20 cellular contexts compared by ENCODE assay signal in genomic region chr5:114358329-114358728, GRCh38. TPM values are rescaled to one million over a fixed set of nuclear protein-coding genes. Genes with fewer than 3 reads are reported as not detected.
DNase-seq lines count a peak whose midpoint lies in the region; ATAC-seq and TF ChIP-seq lines count a peak whose summit lies in the region.
"Had no signal": no experiment of that assay in that cellular context is flagged by ENCODE, and none has a peak within 500 bp of the region (broad histone marks: within the 10 kb centered on the region; RNA-seq: fewer than 3 reads in every experiment).

No MANE protein-coding gene starts in this region.

- POLR2A ChIA-PET in BJ (lab: Charles Lee) = no interaction called here

- H3K4me3 Mint-ChIP-seq in HFFc6 = peak overlapping the region; percentile 89; the same call in 1 of the 2 replicates
- no peak overlapping the region for H3K4me3 Mint-ChIP-seq in activated naive CD4-positive, alpha-beta T cell treated with anti-CD3 and anti-CD28 coated beads, Interleukin-2, amount 10 ng/mL, durations not matched to agents 7 days and 5 days
- H3K4me3 Mint-ChIP-seq: activated T-helper 17 cell treated with anti-CD3 and anti-CD28 coated beads, Interleukin-2, amount 50 U/mL, for 72 hours; effector memory CD8-positive, alpha-beta T cell; stimulated activated naive CD8-positive, alpha-beta T cell treated with anti-CD3 and anti-CD28 coated beads, Interleukin-15, Interleukin-2, amounts not matched to agents 100 ng/mL and 50 ng/mL, for 24 hours had no signal

- H3K36me3 ChIP-seq in BJ (ENCODE audit: control insufficient read depth, insufficient read depth, low read length) (no peaks in the 10 kb centered on the region), right lobe of liver (no peaks in the 10 kb centered on the region), brain microvascular endothelial cell (replicated peaks) (no peaks in the 10 kb centered on the region)
- H3K36me3 ChIP-seq: heart right ventricle, lower lobe of right lung, pancreas, transverse colon had no signal

- H3K4me3 ChIP-seq in BJ (ENCODE audit: low read depth, low read length) = no peak overlapping the region
- no peak overlapping the region for H3K4me3 ChIP-seq in right lobe of liver
- no peak overlapping the region for H3K4me3 ChIP-seq in brain microvascular endothelial cell (ENCODE audit: low read depth, low read length)
- H3K4me3 ChIP-seq: heart right ventricle, lower lobe of right lung, pancreas, transverse colon had no signal

- H3K27me3 ChIP-seq in BJ (ENCODE audit: control insufficient read depth, insufficient read depth, low read length) (no peaks in the 10 kb centered on the region; the same call in 1 of the 2 replicates), right lobe of liver (no peaks in the 10 kb centered on the region), brain microvascular endothelial cell (replicated peaks) (peaks cover 35% of the 10 kb centered on the region)

- TF ChIP-seq POLR2A in right lobe of liver (IDR thresholded peaks at IDR 0.05) = no peak

- no peaks in the 10 kb centered on the region for H3K9me3 ChIP-seq in right lobe of liver
- H3K9me3 ChIP-seq: heart right ventricle, lower lobe of right lung, pancreas, transverse colon had no signal

- peaks cover 6% of the 10 kb centered on the region; the same call in 1 of the 2 replicates for H3K27me3 Mint-ChIP-seq in HFFc6 (ENCODE audit: insufficient read depth)
- peaks cover 37% of the 10 kb centered on the region for H3K27me3 Mint-ChIP-seq in activated naive CD4-positive, alpha-beta T cell treated with anti-CD3 and anti-CD28 coated beads, Interleukin-2, amount 10 ng/mL, durations not matched to agents 7 days and 5 days

- peaks cover 12% of the 10 kb centered on the region; the same call in 1 of the 2 replicates for H3K36me3 Mint-ChIP-seq in HFFc6 (ENCODE audit: low read depth)
- no peaks in the 10 kb centered on the region for H3K36me3 Mint-ChIP-seq in activated naive CD4-positive, alpha-beta T cell treated with anti-CD3 and anti-CD28 coated beads, Interleukin-2, amount 10 ng/mL, durations not matched to agents 7 days and 5 days

- H3K27ac ChIP-seq in VCaP = no peak overlapping the region
- no peak overlapping the region for H3K27ac ChIP-seq in right lobe of liver
- no peak overlapping the region for H3K27ac ChIP-seq in brain microvascular endothelial cell
- H3K27ac ChIP-seq: heart right ventricle, lower lobe of right lung, pancreas, transverse colon had no signal

- WGBS in right lobe of liver (ENCODE audit: insufficient coverage, low coverage, low lambda C conversion rate, missing lambda C conversion rate) = 43% methylated on average over 2 of the region's 2 CpGs

- in situ Hi-C loops in brain microvascular endothelial cell (cut with HindIII; ENCODE audit: low pct_ligation_motif_present, low sequenced_read_pairs) = no loop called here

- peak; percentile 28; the same call in 1 of the 2 replicates for TF ChIP-seq CTCF in BJ (IDR thresholded peaks at IDR 0.05; ENCODE audit: insufficient read depth, low read depth, low read length)
- peak; percentile 74 for TF ChIP-seq CTCF in HFFc6 (IDR thresholded peaks at IDR 0.05)
- TF ChIP-seq CTCF in VCaP (conservative IDR thresholded peaks at IDR 0.05) = peak; percentile 65
- TF ChIP-seq CTCF in right lobe of liver (IDR thresholded peaks at IDR 0.05) = peak; percentile 14 to 28 (median 25)
- no peak for TF ChIP-seq CTCF in brain microvascular endothelial cell (IDR thresholded peaks at IDR 0.05; ENCODE audit: low read depth, low read length, missing control alignments)

- CTCF ChIA-PET in BJ (lab: Yijun Ruan, JAX) = interaction anchor here (0.7 to 6.2 kb wide), 15 partner anchors 23 to 679 kb away, joined by 3 to 104 read pairs (median 4); no protein-coding TSS in a partner anchor
- CTCF ChIA-PET in activated naive CD4-positive, alpha-beta T cell treated with anti-CD3 and anti-CD28 coated beads, Interleukin-2, amount 10 ng/mL, durations not matched to agents 7 days and 5 days (lab: Charles Lee) = interaction anchor here (1.5 kb wide), 1 partner anchor 679 kb away, joined by 4 read pairs; no protein-coding TSS in a partner anchor

- H3K4me1 ChIP-seq in right lobe of liver = no peaks in the 10 kb centered on the region

- H3K9me3 Mint-ChIP-seq in HFFc6 = peaks cover 5% of the 10 kb centered on the region; the same call in 1 of the 2 replicates
- H3K9me3 Mint-ChIP-seq in activated naive CD4-positive, alpha-beta T cell treated with anti-CD3 and anti-CD28 coated beads, Interleukin-2, amount 10 ng/mL, durations not matched to agents 7 days and 5 days = no peaks in the 10 kb centered on the region
- H3K9me3 Mint-ChIP-seq: activated T-helper 17 cell treated with anti-CD3 and anti-CD28 coated beads, Interleukin-2, amount 50 U/mL, for 72 hours; effector memory CD8-positive, alpha-beta T cell; stimulated activated naive CD8-positive, alpha-beta T cell treated with anti-CD3 and anti-CD28 coated beads, Interleukin-15, Interleukin-2, amounts not matched to agents 100 ng/mL and 50 ng/mL, for 24 hours had no signal

- DNase-seq in BJ (ENCODE audit: low read depth) = no peak
- DNase-seq in HFFc6 = no peak
- DNase-seq in right lobe of liver = no peak
- no peak for DNase-seq in GM03348 (ENCODE audit: low spot score)
- DNase-seq in activated naive CD4-positive, alpha-beta T cell treated with anti-CD3 and anti-CD28 coated beads, Interleukin-2, amount 10 ng/mL, durations not matched to agents 7 days and 5 days = no peak
- no peak for DNase-seq in brain microvascular endothelial cell
- DNase-seq in activated naive CD4-positive, alpha-beta T cell treated with anti-CD3 and anti-CD28 coated beads, Interleukin-2, amount 50 U/mL, for 16 hours = no peak
- DNase-seq: activated CD4-positive, alpha-beta T cell treated with anti-CD3 and anti-CD28 coated beads for 48 hours; cerebellar nuclear complex; effector memory CD8-positive, alpha-beta T cell; EL; heart right ventricle; lower lobe of right lung; NCI-H1436 treated with DMSO at 0.1 percent for 48 hours; pancreas; transverse colon had no signal

- intact Hi-C loops in right lobe of liver (cut with DNase I) = no loop called here

- no peak for ATAC-seq in right lobe of liver
- ATAC-seq: activated T-helper 17 cell treated with anti-CD3 and anti-CD28 coated beads, Interleukin-2, amount 50 U/mL, for 72 hours; effector memory CD8-positive, alpha-beta T cell; heart right ventricle; lower lobe of right lung; pancreas had no signal

- H3K4me1 Mint-ChIP-seq in HFFc6 (ENCODE audit: low read depth) = peaks cover 49% of the 10 kb centered on the region
- H3K4me1 Mint-ChIP-seq in activated naive CD4-positive, alpha-beta T cell treated with anti-CD3 and anti-CD28 coated beads, Interleukin-2, amount 10 ng/mL, durations not matched to agents 7 days and 5 days = peaks cover 4% of the 10 kb centered on the region
- H3K4me1 Mint-ChIP-seq: activated T-helper 17 cell treated with anti-CD3 and anti-CD28 coated beads, Interleukin-2, amount 50 U/mL, for 72 hours had no signal

- peak overlapping the region; percentile 1; the same call in 1 of the 2 replicates for H3K27ac Mint-ChIP-seq in HFFc6
- no peak overlapping the region for H3K27ac Mint-ChIP-seq in activated naive CD4-positive, alpha-beta T cell treated with anti-CD3 and anti-CD28 coated beads, Interleukin-2, amount 10 ng/mL, durations not matched to agents 7 days and 5 days
- H3K27ac Mint-ChIP-seq: activated T-helper 17 cell treated with anti-CD3 and anti-CD28 coated beads, Interleukin-2, amount 50 U/mL, for 72 hours; effector memory CD8-positive, alpha-beta T cell; stimulated activated naive CD8-positive, alpha-beta T cell treated with anti-CD3 and anti-CD28 coated beads, Interleukin-15, Interleukin-2, amounts not matched to agents 100 ng/mL and 50 ng/mL, for 24 hours had no signal

RNA-seq across cellular contexts. Expression of gene KCNN2, which starts 3.5 kb away (rescaled TPM):
- polyA plus RNA-seq in BJ (2011; rRNA removed) = 4.6 and 5.1 TPM in 2 replicates
- polyA minus RNA-seq in BJ (2011; rRNA and poly(A)+ RNA removed) = 12.1 and 13.1 TPM in 2 replicates
- 10 to 100 TPM; 13.9 to 51.6 (median 47.0) TPM for total RNA-seq in HFFc6 (2021; fragmentation: NEBNext Ultra II Directional; extraction: Animal tissue kit (Norgen Biotek cat#: 25700))
- total RNA-seq in right lobe of liver = 10 to 100 TPM in 3 of 6 experiments, 1 to 10 TPM in 2, under 1 TPM in 1; 0.60 to 17.4 (median 6.5) TPM
- total RNA-seq: activated T-helper 17 cell treated with anti-CD3 and anti-CD28 coated beads, Interleukin-2, amount 50 U/mL, for 72 hours; HT1080 had no signal
